ENCODE assay signal across 9 cellular contexts in the genomic region with DNA sequence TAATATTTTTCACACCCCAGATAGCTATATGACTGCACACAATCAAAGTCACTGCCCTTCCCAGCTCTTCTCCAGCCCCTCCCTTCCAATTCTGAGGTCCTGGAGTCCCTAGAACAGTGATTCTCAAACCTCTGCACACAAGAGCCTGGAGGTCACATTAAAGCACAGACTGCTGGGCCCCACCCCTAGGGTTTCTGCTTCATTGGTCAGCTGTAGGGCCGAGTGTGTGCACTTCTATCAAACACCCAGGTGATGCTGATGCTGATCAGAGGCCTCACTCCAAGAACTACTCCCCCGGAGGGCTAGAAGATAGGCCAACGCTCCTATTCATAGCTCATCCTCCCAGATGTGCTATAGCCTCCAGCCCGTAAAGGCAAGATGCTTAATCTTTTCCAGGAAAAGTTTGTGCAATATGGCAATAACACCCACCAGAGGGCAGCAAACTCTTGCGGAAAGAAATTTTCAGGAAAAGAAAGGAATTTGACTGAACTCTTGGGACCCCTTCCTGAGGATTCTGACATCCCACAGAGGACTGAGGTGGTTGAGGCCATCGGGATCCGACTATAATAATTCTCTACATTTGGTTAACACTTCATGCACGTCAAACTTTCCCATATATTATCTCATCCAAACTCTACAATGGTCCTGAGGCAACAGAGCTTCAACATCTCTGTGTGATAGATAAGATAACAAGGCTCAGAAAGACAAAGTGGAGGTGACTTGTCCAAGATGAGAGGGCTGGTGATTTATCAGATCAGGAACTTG.
DNase-seq lines count a peak whose midpoint lies in the region; ATAC-seq, FAIRE-seq and TF ChIP-seq lines count a peak whose summit lies in the region.
"Had no signal": no experiment of that assay in that cellular context is flagged by ENCODE, and none has a peak within 500 bp of the region (broad histone marks: within the 10 kb centered on the region; RNA-seq: fewer than 3 reads in every experiment).

No MANE protein-coding gene starts in this region.

- no peak overlapping the region for H3K9ac ChIP-seq in HCT116 (ENCODE audit: low read length)

- RAD21 ChIA-PET in HCT116 (lab: Charles Lee; ENCODE audit: low non-redundant PET in 1 of 2, low total read pairs in 2 of 2, uncharacterized antibody in 2 of 2, unreplicated experiment in 2 of 2), result interaction anchor here (0.6 to 1.6 kb wide), 8 partner anchors 13 to 1940 kb away, joined by 3 to 16 read pairs (median 4); no protein-coding TSS in a partner anchor

- H3K79me2 ChIP-seq in HCT116 (ENCODE audit: insufficient read depth, low read length), result no peaks in the 10 kb centered on the region

- FAIRE-seq in endometrium (lab: Jason Lieb, UNC), result peak; percentile 68

- in situ Hi-C loops in Panc1 (cut with HindIII; ENCODE audit: low pct_unique_long_range_greater_than_20kb, low sequenced_read_pairs), result no loop called here

- H3K27ac ChIP-seq in HCT116 (ENCODE audit: low read depth, low read length), result no peak overlapping the region
- no peak overlapping the region for H3K27ac ChIP-seq in Panc1 (ENCODE audit: low read length)

- TF ChIP-seq RAD21 in HCT116 (IDR thresholded peaks at IDR 0.05; ENCODE audit: low read depth), result peak; percentile 94

- no peaks in the 10 kb centered on the region for H3K4me1 ChIP-seq in HCT116 (ENCODE audit: control insufficient read depth in 1 of 2, insufficient read depth in 2 of 2, low read length in 2 of 2)
- H3K4me1 ChIP-seq in Panc1 (ENCODE audit: control insufficient read depth, insufficient read depth, low read length), result no peaks in the 10 kb centered on the region

- POLR2A ChIA-PET in HCT116 (lab: Charles Lee) (interaction anchor here (1.2 kb wide), 1 partner anchor 12 kb away, joined by 3 read pairs; no protein-coding TSS in a partner anchor), Panc1 (lab: Charles Lee) (no interaction called here)

- peak overlapping the region; percentile 63 for H2AFZ ChIP-seq in HCT116 (ENCODE audit: low read depth, low read length, poor library complexity, severe bottlenecking)

- H3K9me3 ChIP-seq in HCT116 (ENCODE audit: control insufficient read depth in 1 of 2, insufficient read depth in 1 of 2, low read depth in 1 of 2, low read length in 2 of 2) (no peaks in the 10 kb centered on the region), Panc1 (ENCODE audit: control insufficient read depth, insufficient read depth, low read depth, low read length) (no peaks in the 10 kb centered on the region)

- no peaks in the 10 kb centered on the region for H4K20me1 ChIP-seq in HCT116 (ENCODE audit: insufficient read depth)

- peak; percentile 39 for DNase-seq in COR-L47 (lab: John Stamatoyannopoulos, UW)
- DNase-seq in HCT116 (ENCODE audit: low read depth, low spot score), result peak; percentile 35
- no peak for DNase-seq in Panc1 (ENCODE audit: low read depth, low spot score)
- DNase-seq in midbrain (lab: John Stamatoyannopoulos, UW), result peak; percentile 71
- DNase-seq: naive B cell had no signal

- TF ChIP-seq CTCF in HCT116 (IDR thresholded peaks at IDR 0.05 in 2 of 3, conservative IDR thresholded peaks at IDR 0.05 in 1 of 3; ENCODE audit: borderline replicate concordance in 1 of 3, insufficient read depth in 1 of 3, low read depth in 2 of 3, low read length in 2 of 3) (peak; percentile 67 to 91 (median 80)), Panc1 (IDR thresholded peaks at IDR 0.05) (peak; percentile 84)

- BruUV-seq in HCT116 (replicated peaks; lab: Mats Ljungman, UMichigan) (no TSS peak), Panc1 (replicated peaks; lab: Mats Ljungman, UMichigan) (no TSS peak)

- no peak overlapping the region for H3K4me3 ChIP-seq in HCT116 (replicated peaks in 1 of 2; ENCODE audit: low read depth in 1 of 2, low read length in 2 of 2)
- no peak overlapping the region for H3K4me3 ChIP-seq in Panc1 (ENCODE audit: low read depth in 2 of 2, low read length in 2 of 2)

- no peak for TF ChIP-seq POLR2A in HCT116 (IDR thresholded peaks at IDR 0.05; ENCODE audit: borderline replicate concordance, extremely low read depth, insufficient read depth, insufficient read length)

- H3K27me3 ChIP-seq in HCT116 (ENCODE audit: insufficient read depth, low read length) (peaks cover 12% of the 10 kb centered on the region), Panc1 (ENCODE audit: control insufficient read depth, insufficient read depth, low read length) (no peaks in the 10 kb centered on the region; the same call in 1 of the 2 replicates)

- H3K9me2 ChIP-seq in HCT116 (ENCODE audit: insufficient read depth), result no peaks in the 10 kb centered on the region

- CTCF ChIA-PET in HCT116 (lab: Charles Lee) (interaction anchor here (0.8 to 5.9 kb wide), 13 partner anchors 9 to 1940 kb away, joined by 3 to 117 read pairs (median 7); no protein-coding TSS in a partner anchor), Panc1 (lab: Charles Lee) (interaction anchor here (0.5 to 2.2 kb wide), 6 partner anchors 9 to 243 kb away, joined by 3 to 15 read pairs (median 5); no protein-coding TSS in a partner anchor)

- intact Hi-C loops in HCT116 (cut with micrococcal nuclease), result loop anchor here (1.0 kb wide), 2 partner anchors 16 to 233 kb away; no protein-coding TSS in a partner anchor
- intact Hi-C loops in Panc1 (cut with micrococcal nuclease; ENCODE audit: unreplicated experiment), result loop anchor here (1.0 to 10.0 kb wide), 2 partner anchors 233 to 381 kb away; no protein-coding TSS in a partner anchor

- ATAC-seq in HCT116 (peak; percentile 82), Panc1 (peak; percentile 73), HG02970 (IDR thresholded peaks at IDR 0.05; ENCODE audit: low FRiP score, unreplicated experiment) (no peak), GM19324 (IDR thresholded peaks at IDR 0.05; ENCODE audit: low FRiP score, unreplicated experiment) (no peak), HG02840 (IDR thresholded peaks at IDR 0.05; ENCODE audit: low FRiP score, unreplicated experiment) (no peak)

- no peaks in the 10 kb centered on the region for H3K36me3 ChIP-seq in HCT116 (ENCODE audit: control insufficient read depth in 1 of 2, insufficient read depth in 2 of 2, low read length in 2 of 2)
- H3K36me3 ChIP-seq in Panc1 (ENCODE audit: control insufficient read depth, insufficient read depth, low read length), result no peaks in the 10 kb centered on the region

- peak overlapping the region; percentile 2; the same call in 1 of the 2 replicates for H3K4me2 ChIP-seq in HCT116 (ENCODE audit: low read length)

TF ChIP-seq in HCT116, 20 proteins besides CTCF, POLR2A, EP300 and RAD21:
- no peak for TF ChIP-seq SIN3A (IDR thresholded peaks at IDR 0.05; ENCODE audit: low read depth)
- TF ChIP-seq, protein P1, sequence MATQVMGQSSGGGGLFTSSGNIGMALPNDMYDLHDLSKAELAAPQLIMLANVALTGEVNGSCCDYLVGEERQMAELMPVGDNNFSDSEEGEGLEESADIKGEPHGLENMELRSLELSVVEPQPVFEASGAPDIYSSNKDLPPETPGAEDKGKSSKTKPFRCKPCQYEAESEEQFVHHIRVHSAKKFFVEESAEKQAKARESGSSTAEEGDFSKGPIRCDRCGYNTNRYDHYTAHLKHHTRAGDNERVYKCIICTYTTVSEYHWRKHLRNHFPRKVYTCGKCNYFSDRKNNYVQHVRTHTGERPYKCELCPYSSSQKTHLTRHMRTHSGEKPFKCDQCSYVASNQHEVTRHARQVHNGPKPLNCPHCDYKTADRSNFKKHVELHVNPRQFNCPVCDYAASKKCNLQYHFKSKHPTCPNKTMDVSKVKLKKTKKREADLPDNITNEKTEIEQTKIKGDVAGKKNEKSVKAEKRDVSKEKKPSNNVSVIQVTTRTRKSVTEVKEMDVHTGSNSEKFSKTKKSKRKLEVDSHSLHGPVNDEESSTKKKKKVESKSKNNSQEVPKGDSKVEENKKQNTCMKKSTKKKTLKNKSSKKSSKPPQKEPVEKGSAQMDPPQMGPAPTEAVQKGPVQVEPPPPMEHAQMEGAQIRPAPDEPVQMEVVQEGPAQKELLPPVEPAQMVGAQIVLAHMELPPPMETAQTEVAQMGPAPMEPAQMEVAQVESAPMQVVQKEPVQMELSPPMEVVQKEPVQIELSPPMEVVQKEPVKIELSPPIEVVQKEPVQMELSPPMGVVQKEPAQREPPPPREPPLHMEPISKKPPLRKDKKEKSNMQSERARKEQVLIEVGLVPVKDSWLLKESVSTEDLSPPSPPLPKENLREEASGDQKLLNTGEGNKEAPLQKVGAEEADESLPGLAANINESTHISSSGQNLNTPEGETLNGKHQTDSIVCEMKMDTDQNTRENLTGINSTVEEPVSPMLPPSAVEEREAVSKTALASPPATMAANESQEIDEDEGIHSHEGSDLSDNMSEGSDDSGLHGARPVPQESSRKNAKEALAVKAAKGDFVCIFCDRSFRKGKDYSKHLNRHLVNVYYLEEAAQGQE (IDR thresholded peaks at IDR 0.05; ENCODE audit: low read depth), result no peak
- TF ChIP-seq CEBPB (IDR thresholded peaks at IDR 0.05; ENCODE audit: low read depth), result peak; percentile 59; the same call in 1 of the 2 replicates

Comparison
In these comparisons a context has a peak if more than half of its experiments do, and no peak if none do; other contexts are left out.
1. ATAC-seq: peak in HCT116 (single experiment) and Panc1 (single experiment); none in HG02970 (single experiment), GM19324 (single experiment) and HG02840 (single experiment).